Comparison of ENCODE assay signal across 26 cellular contexts in genomic region chr2:70214365-70214764, GRCh38.
"Had no signal": no experiment of that assay in that cellular context is flagged by ENCODE, and none has a peak within 500 bp of the region (broad histone marks: within the 10 kb centered on the region; RNA-seq: fewer than 3 reads in every experiment).

No MANE protein-coding gene starts in this region.

- H3K27me3 Mint-ChIP-seq: activated naive CD4-positive, alpha-beta T cell treated with anti-CD3 and anti-CD28 coated beads, Interleukin-2, amount 10 ng/mL, durations not matched to agents 7 days and 5 days; effector memory CD8-positive, alpha-beta T cell; stimulated activated naive B cell treated with anti-CD40 and anti-IgM and Interleukin-4, amounts not matched to agents 10 μg/mL and 1 μg/mL and 100 μg/mL, for 72 hours; T-cell; type B pancreatic cell had no signal

- H3K4me1 ChIP-seq: esophagus muscularis mucosa, testis had no signal

- H3K27ac ChIP-seq: esophagus muscularis mucosa, gastroesophageal sphincter, testis, WERI-Rb-1 had no signal

- H3K9me3 ChIP-seq: adrenal gland, esophagus muscularis mucosa, gastroesophageal sphincter, mucosa of descending colon, testis had no signal

- H3K4me3 ChIP-seq: adrenal gland, esophagus muscularis mucosa, gastroesophageal sphincter, mucosa of descending colon, testis had no signal

- FAIRE-seq: colon had no signal

- DNase-seq: activated CD4-positive, alpha-beta T cell treated with anti-CD3 and anti-CD28 coated beads for 1 hour; activated CD4-positive, alpha-beta T cell treated with anti-CD3 and anti-CD28 coated beads, Interleukin-2, amount 50 U/mL, for 4 hours; activated effector memory CD4-positive, alpha-beta T cell treated with anti-CD3 and anti-CD28 coated beads, Interleukin-2, amount 50 U/mL, for 16 hours; activated naive CD4-positive, alpha-beta T cell treated with anti-CD3 and anti-CD28 coated beads, Interleukin-2, amount 10 ng/mL, durations not matched to agents 7 days and 5 days; activated T-cell treated with anti-CD3 and anti-CD28 coated beads, Interleukin-2, amount 50 U/mL, for 48 hours; adrenal gland; central memory CD4-positive, alpha-beta T cell; effector memory CD8-positive, alpha-beta T cell; head of caudate nucleus; hypothalamus; left cardiac atrium; mesendoderm; mucosa of descending colon; nephron progenitor cell; posterior cingulate gyrus; stimulated activated CD4-positive, alpha-beta T cell treated with anti-CD3 and anti-CD28 coated beads, Interleukin-2, amount 100 ng/mL, for 48 hours; stimulated activated CD8-positive, alpha-beta memory T cell treated with anti-CD3 and anti-CD28 coated beads, Interleukin-4, amount 100 ng/mL, for 48 hours; stimulated activated naive B cell treated with anti-CD40 and anti-IgM and Interleukin-4, amounts not matched to agents 10 μg/mL and 1 μg/mL and 100 μg/mL, for 72 hours; T-cell; testis; WERI-Rb-1 had no signal

- H3K4me1 Mint-ChIP-seq: nephron progenitor cell had no signal

- H3K9me3 Mint-ChIP-seq: activated naive CD4-positive, alpha-beta T cell treated with anti-CD3 and anti-CD28 coated beads, Interleukin-2, amount 10 ng/mL, durations not matched to agents 7 days and 5 days; effector memory CD8-positive, alpha-beta T cell; nephron progenitor cell; stimulated activated naive B cell treated with anti-CD40 and anti-IgM and Interleukin-4, amounts not matched to agents 10 μg/mL and 1 μg/mL and 100 μg/mL, for 72 hours; T-cell; type B pancreatic cell had no signal

- H3K27me3 ChIP-seq: adrenal gland, esophagus muscularis mucosa, gastroesophageal sphincter, testis had no signal

- ATAC-seq: effector memory CD8-positive, alpha-beta T cell; gastroesophageal sphincter; left cardiac atrium; mucosa of descending colon; sciatic nerve; stimulated activated naive B cell treated with anti-CD40 and anti-IgM and Interleukin-4, amounts not matched to agents 10 μg/mL and 1 μg/mL and 100 μg/mL, for 72 hours; T-cell had no signal

- H3K4me3 Mint-ChIP-seq: activated naive CD4-positive, alpha-beta T cell treated with anti-CD3 and anti-CD28 coated beads, Interleukin-2, amount 10 ng/mL, durations not matched to agents 7 days and 5 days; effector memory CD8-positive, alpha-beta T cell; nephron progenitor cell; stimulated activated naive B cell treated with anti-CD40 and anti-IgM and Interleukin-4, amounts not matched to agents 10 μg/mL and 1 μg/mL and 100 μg/mL, for 72 hours; T-cell; type B pancreatic cell had no signal

- H3K27ac Mint-ChIP-seq: activated naive CD4-positive, alpha-beta T cell treated with anti-CD3 and anti-CD28 coated beads, Interleukin-2, amount 10 ng/mL, durations not matched to agents 7 days and 5 days; nephron progenitor cell; stimulated activated naive B cell treated with anti-CD40 and anti-IgM and Interleukin-4, amounts not matched to agents 10 μg/mL and 1 μg/mL and 100 μg/mL, for 72 hours; type B pancreatic cell had no signal
